ENCODE assay signal across 22 cellular contexts in the genomic region with DNA sequence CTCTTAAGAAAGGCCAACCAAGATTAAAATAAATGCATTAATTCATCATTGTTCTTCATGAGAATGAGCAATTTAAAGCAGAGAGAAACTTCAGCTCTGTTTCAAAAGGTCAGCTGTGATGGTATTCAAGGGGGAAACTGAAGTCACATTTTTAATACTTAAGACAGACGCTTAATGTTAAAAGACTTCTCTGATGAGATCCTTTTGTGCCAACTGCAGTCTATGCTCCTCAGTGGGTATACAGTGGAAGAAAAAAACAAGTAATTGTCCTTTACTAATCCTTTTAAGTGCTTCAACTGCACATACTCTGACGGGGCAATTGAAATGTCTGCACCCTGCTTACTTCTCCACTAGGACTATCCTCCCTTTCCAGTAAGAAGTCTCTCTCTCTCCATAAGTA.
"Had no signal": no experiment of that assay in that cellular context is flagged by ENCODE, and none has a peak within 500 bp of the region (broad histone marks: within the 10 kb centered on the region; RNA-seq: fewer than 3 reads in every experiment).

No MANE protein-coding gene starts in this region.

- H3K27me3 Mint-ChIP-seq: activated CD4-positive, alpha-beta memory T cell treated with anti-CD3 and anti-CD28 coated beads for 36 hours; activated CD4-positive, alpha-beta T cell treated with anti-CD3 and anti-CD28 coated beads for 36 hours; brain; naive thymus-derived CD8-positive, alpha-beta T cell; T-cell had no signal

- H3K9me3 Mint-ChIP-seq: activated naive CD4-positive, alpha-beta T cell treated with anti-CD3 and anti-CD28 coated beads, Interleukin-2, amount 50 U/mL, for 72 hours; activated T-cell treated with anti-CD3 and anti-CD28 coated beads, Interleukin-2, amount 50 U/mL, for 4 hours; brain; T-cell had no signal

- DNase-seq: activated CD4-positive, alpha-beta memory T cell treated with anti-CD3 and anti-CD28 coated beads for 36 hours; activated CD4-positive, alpha-beta T cell treated with anti-CD3 and anti-CD28 coated beads for 36 hours; activated effector memory CD4-positive, alpha-beta T cell treated with anti-CD3 and anti-CD28 coated beads, Interleukin-2, amount 50 U/mL, for 16 hours; activated T-cell treated with anti-CD3 and anti-CD28 coated beads, Interleukin-2, amount 50 U/mL, for 4 hours; central memory CD4-positive, alpha-beta T cell; colonic mucosa; hypothalamus; kidney; left ventricle myocardium inferior; mucosa of descending colon; naive thymus-derived CD8-positive, alpha-beta T cell; nucleus accumbens; stimulated activated CD4-positive, alpha-beta T cell treated with anti-CD3 and anti-CD28 coated beads, Interleukin-4, amount 100 ng/mL, for 24 hours; stimulated activated naive CD4-positive, alpha-beta T cell; T-cell; WERI-Rb-1 had no signal

- H3K27me3 ChIP-seq: colonic mucosa, esophagus muscularis mucosa, right atrium auricular region, tibial nerve had no signal

- H3K36me3 Mint-ChIP-seq: activated CD4-positive, alpha-beta memory T cell treated with anti-CD3 and anti-CD28 coated beads for 36 hours; activated naive CD4-positive, alpha-beta T cell treated with anti-CD3 and anti-CD28 coated beads, Interleukin-2, amount 50 U/mL, for 72 hours; brain; naive thymus-derived CD8-positive, alpha-beta T cell; T-cell had no signal

- H3K4me3 Mint-ChIP-seq: activated CD4-positive, alpha-beta memory T cell treated with anti-CD3 and anti-CD28 coated beads for 36 hours; activated CD4-positive, alpha-beta T cell treated with anti-CD3 and anti-CD28 coated beads for 36 hours; activated T-cell treated with anti-CD3 and anti-CD28 coated beads, Interleukin-2, amount 50 U/mL, for 4 hours; brain; naive thymus-derived CD8-positive, alpha-beta T cell; T-cell had no signal

- H3K9me3 ChIP-seq: colonic mucosa, esophagus muscularis mucosa, mucosa of descending colon, right atrium auricular region had no signal

- H3K27ac Mint-ChIP-seq: activated CD4-positive, alpha-beta memory T cell treated with anti-CD3 and anti-CD28 coated beads for 36 hours; activated CD4-positive, alpha-beta T cell treated with anti-CD3 and anti-CD28 coated beads for 36 hours; activated naive CD4-positive, alpha-beta T cell treated with anti-CD3 and anti-CD28 coated beads, Interleukin-2, amount 50 U/mL, for 72 hours; brain; naive thymus-derived CD8-positive, alpha-beta T cell; T-cell had no signal

- H3K27ac ChIP-seq: colonic mucosa, esophagus muscularis mucosa, left ventricle myocardium inferior, right atrium auricular region, WERI-Rb-1 had no signal

- H3K4me3 ChIP-seq: colonic mucosa, esophagus muscularis mucosa, left ventricle myocardium inferior, mucosa of descending colon, right atrium auricular region, skin epidermis, tibial nerve had no signal

- H3K36me3 ChIP-seq: colonic mucosa, esophagus muscularis mucosa, left ventricle myocardium inferior, right atrium auricular region, tibial nerve, WERI-Rb-1 had no signal

- H3K4me1 ChIP-seq: colonic mucosa, left ventricle myocardium inferior, right atrium auricular region had no signal

- ATAC-seq: activated CD4-positive, alpha-beta T cell treated with anti-CD3 and anti-CD28 coated beads for 36 hours; activated naive CD4-positive, alpha-beta T cell treated with anti-CD3 and anti-CD28 coated beads, Interleukin-2, amount 50 U/mL, for 72 hours; activated T-cell treated with anti-CD3 and anti-CD28 coated beads, Interleukin-2, amount 50 U/mL, for 4 hours; mucosa of descending colon; naive thymus-derived CD8-positive, alpha-beta T cell; T-cell had no signal

- H3K4me1 Mint-ChIP-seq: activated CD4-positive, alpha-beta T cell treated with anti-CD3 and anti-CD28 coated beads for 36 hours; naive thymus-derived CD8-positive, alpha-beta T cell; T-cell had no signal
